16 cellular contexts compared by ENCODE assay signal in the genomic region with DNA sequence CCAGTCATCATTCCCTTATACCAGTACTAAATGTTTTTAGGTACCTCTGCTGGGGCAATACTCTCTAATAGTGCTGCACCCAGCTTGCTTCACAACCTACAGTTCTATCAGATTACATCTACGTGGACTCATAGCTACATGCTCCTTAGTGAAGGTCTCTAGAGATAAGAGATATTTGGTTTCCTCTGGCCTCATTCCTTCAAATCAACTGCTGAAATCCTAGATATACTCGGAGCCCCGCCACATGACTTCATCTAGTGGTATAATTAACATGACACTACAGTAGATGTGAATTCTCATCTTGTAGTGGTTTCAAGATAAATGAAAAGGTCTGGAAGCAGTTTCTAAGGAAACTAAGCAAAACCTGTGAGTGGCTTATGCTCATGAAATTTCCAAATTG.
A peak's percentile ranks its signal among the peaks of the same experiment; 100 is the strongest.
DNase-seq lines count a peak whose midpoint lies in the region; FAIRE-seq and TF ChIP-seq lines count a peak whose summit lies in the region.
"Had no signal": no experiment of that assay in that cellular context is flagged by ENCODE, and none has a peak within 500 bp of the region (broad histone marks: within the 10 kb centered on the region; RNA-seq: fewer than 3 reads in every experiment).

No MANE protein-coding gene starts in this region.

- H3K4me1 ChIP-seq in mammary epithelial cell (ENCODE audit: insufficient read depth, low read length) = peaks cover 4% of the 10 kb centered on the region
- H3K4me1 ChIP-seq: BLaER1 had no signal

- BruUV-seq in MCF 10A (replicated peaks; lab: Mats Ljungman, UMichigan) = no TSS peak
- no TSS peak for BruUV-seq in mammary epithelial cell (replicated peaks; lab: Mats Ljungman, UMichigan)

- dilution Hi-C loops in mammary epithelial cell (cut with HindIII; ENCODE audit: low sequenced_read_pairs) = no loop called here

- in situ Hi-C loops in mammary epithelial cell (cut with MboI; ENCODE audit: low sequenced_read_pairs in 2 of 2) = loop anchor here in 1 of 2 donors (25.0 kb wide), 1 partner anchor 191 kb away; no protein-coding TSS in a partner anchor

- TF ChIP-seq CTCF in MCF 10A (IDR thresholded peaks at IDR 0.05; ENCODE audit: unreplicated experiment) = no peak
- no peak for TF ChIP-seq CTCF in mammary epithelial cell (conservative IDR thresholded peaks at IDR 0.05 in 1 of 2, IDR thresholded peaks at IDR 0.05 in 1 of 2; ENCODE audit: extremely low read depth in 1 of 2, insufficient read depth in 1 of 2, low read depth in 1 of 2, low read length in 2 of 2)

- no peak overlapping the region for H3K4me3 ChIP-seq in mammary epithelial cell (replicated peaks in 1 of 3; ENCODE audit: insufficient read depth in 1 of 3, low read depth in 2 of 3, low read length in 3 of 3)
- H3K4me3 ChIP-seq: BLaER1, K562 had no signal

- peaks cover 57% of the 10 kb centered on the region for H3K36me3 ChIP-seq in mammary epithelial cell (ENCODE audit: insufficient read depth, low read length)
- H3K36me3 ChIP-seq: BLaER1 had no signal

- H3K4me2 ChIP-seq in mammary epithelial cell (ENCODE audit: insufficient read depth, low read depth, low read length) = no peak overlapping the region
- H3K4me2 ChIP-seq: BLaER1 had no signal

- H4K20me1 ChIP-seq in mammary epithelial cell (ENCODE audit: insufficient read depth, low read length) = no peaks in the 10 kb centered on the region
- H4K20me1 ChIP-seq: BLaER1 had no signal

- DNase-seq in MCF 10A (ENCODE audit: unreplicated experiment) = no peak
- no peak for DNase-seq in mammary epithelial cell
- DNase-seq in RCC 7860 (ENCODE audit: low spot score) = peak; percentile 13
- DNase-seq in fibroblast of peridontal ligament (ENCODE audit: extremely low read depth) = peak; percentile 84
- no peak for DNase-seq in HuH-7.5 (ENCODE audit: low spot score)
- DNase-seq in NCI-H1417 treated with DMSO at 0.1 percent for 48 hours (lab: John Stamatoyannopoulos, UW) = no peak
- DNase-seq in NCI-H1092 (lab: John Stamatoyannopoulos, UW) = no peak
- DNase-seq: DMS153, HCEC 1CT, NCI-H1048, NCI-H187, NCI-H446 treated with DMSO at 0.1 percent for 48 hours, NCI-H748 treated with DMSO at 0.1 percent for 48 hours, PC-3 had no signal

- H2AFZ ChIP-seq in mammary epithelial cell (ENCODE audit: low read depth, low read length) = no peak overlapping the region

- intact Hi-C loops in MCF 10A (cut with micrococcal nuclease) (no loop called here), mammary epithelial cell (cut with micrococcal nuclease) (no loop called here)

- no peaks in the 10 kb centered on the region for H3K9me3 ChIP-seq in mammary epithelial cell (replicated peaks; ENCODE audit: insufficient read depth, low read length)

- no peak overlapping the region for H3K9ac ChIP-seq in mammary epithelial cell (ENCODE audit: insufficient read depth, low read length)
- H3K9ac ChIP-seq: BLaER1 had no signal

- no peak overlapping the region for H3K27ac ChIP-seq in mammary epithelial cell (ENCODE audit: insufficient read depth, low read depth, low read length)
- H3K27ac ChIP-seq: BLaER1 had no signal

- POLR2A ChIA-PET in MCF 10A (lab: Yijun Ruan, JAX) = interaction anchor here (0.6 to 6.3 kb wide), 16 partner anchors 9 to 188 kb away, joined by 3 to 46 read pairs (median 4); a partner anchor contains a TSS

- H3K4me3 Mint-ChIP-seq in MCF 10A (ENCODE audit: unreplicated experiment) = no peak overlapping the region

- H3K4me1 Mint-ChIP-seq in MCF 10A (ENCODE audit: insufficient read depth, unreplicated experiment) = peaks cover 15% of the 10 kb centered on the region

- H3K79me2 ChIP-seq in mammary epithelial cell (ENCODE audit: insufficient read depth, low read length) = peaks cover 61% of the 10 kb centered on the region

- no peaks in the 10 kb centered on the region for H3K27me3 Mint-ChIP-seq in MCF 10A (ENCODE audit: insufficient read depth, unreplicated experiment)

- no peaks in the 10 kb centered on the region for H3K9me3 Mint-ChIP-seq in MCF 10A (ENCODE audit: unreplicated experiment)

- FAIRE-seq in RCC 7860 (lab: Jason Lieb, UNC) = no peak
- FAIRE-seq: K562 had no signal

- CTCF ChIA-PET in MCF 10A (lab: Yijun Ruan, JAX) = interaction anchor here (0.6 to 7.1 kb wide), 10 partner anchors 9 to 240 kb away, joined by 3 to 44 read pairs (median 4); no protein-coding TSS in a partner anchor
- CTCF ChIA-PET in mammary epithelial cell (lab: Charles Lee; ENCODE audit: low non-redundant PET) = no interaction called here

- WGBS in mammary epithelial cell (ENCODE audit: low coverage, missing lambda C conversion rate) = 97% methylated on average over 3 of the region's 3 CpGs

- no peaks in the 10 kb centered on the region for H3K27me3 ChIP-seq in mammary epithelial cell (ENCODE audit: insufficient read depth, low read length)
- H3K27me3 ChIP-seq: BLaER1 had no signal

- H3K36me3 Mint-ChIP-seq in MCF 10A (ENCODE audit: insufficient read depth, unreplicated experiment) = peaks cover 100% of the 10 kb centered on the region

- H3K27ac Mint-ChIP-seq in MCF 10A (ENCODE audit: low read depth, unreplicated experiment) = peak overlapping the region; percentile 7

Comparison
In these comparisons a context has a peak if more than half of its experiments do, and no peak if none do; other contexts are left out.
1. DNase-seq: peak in RCC 7860 (single experiment) and fibroblast of peridontal ligament (single experiment); none in MCF 10A (single experiment), mammary epithelial cell (single experiment), HuH-7.5 (single experiment), NCI-H1417 treated with DMSO at 0.1 percent for 48 hours (single experiment) and NCI-H1092 (single experiment).